Comparison of ENCODE assay signal across 8 cellular contexts in the genomic region with DNA sequence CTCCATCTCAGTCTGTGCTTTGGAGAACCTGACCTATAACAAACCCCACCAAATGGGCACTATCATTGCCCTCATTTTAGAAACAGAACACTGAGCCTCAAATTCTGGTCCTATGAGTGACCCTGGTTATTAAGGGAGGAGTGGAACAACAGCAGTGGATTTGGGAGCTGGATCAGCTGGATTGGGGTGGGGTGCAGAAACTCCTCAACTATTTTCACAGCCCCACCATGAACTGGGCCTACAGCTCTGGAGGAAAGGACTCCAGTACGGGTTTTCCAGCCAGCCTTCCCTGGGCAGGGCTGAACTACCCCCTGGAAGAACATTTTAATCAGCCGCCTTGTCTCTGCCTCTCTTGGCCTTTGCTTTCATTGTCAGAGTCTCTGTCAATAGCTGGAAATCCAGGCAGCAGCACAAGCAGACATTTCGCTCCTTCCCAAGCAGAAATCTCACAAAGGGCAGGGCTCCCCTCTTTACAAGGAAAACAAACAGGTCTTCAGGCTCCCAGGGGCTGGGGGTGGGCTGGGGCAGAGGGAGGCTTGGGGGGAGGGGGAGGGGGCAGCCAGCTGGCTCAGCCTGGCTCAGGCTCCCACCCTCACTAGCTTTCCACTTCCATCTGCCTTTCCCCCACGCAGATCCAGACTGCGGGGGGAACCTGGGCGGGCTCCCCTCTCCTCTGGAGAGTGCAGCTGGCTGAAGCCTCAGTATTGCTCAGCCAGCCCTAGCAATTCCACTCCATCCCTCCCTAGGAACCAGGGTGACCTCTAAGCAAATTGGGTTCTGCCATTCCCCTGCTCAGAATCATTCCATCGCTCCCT. TPM values are rescaled to one million over a fixed set of nuclear protein-coding genes. Genes with fewer than 3 reads are reported as not detected.
DNase-seq lines count a peak whose midpoint lies in the region; ATAC-seq and TF ChIP-seq lines count a peak whose summit lies in the region.

No MANE protein-coding gene starts in this region.

- no peak overlapping the region for H3K4me3 ChIP-seq in NB4 (ENCODE audit: low read depth, low read length)
- H3K4me3 ChIP-seq in SK-N-MC: peak overlapping the region; percentile 65
- peak overlapping the region; percentile 24 for H3K4me3 ChIP-seq in fibroblast of villous mesenchyme (ENCODE audit: low read depth, low read length)

- no peaks in the 10 kb centered on the region for H3K9me3 ChIP-seq in SK-N-MC (ENCODE audit: low read depth, low read length)

- CTCF ChIA-PET in GM10248 (lab: Yijun Ruan, JAX): interaction anchor here (0.7 to 2.0 kb wide), 2 partner anchors 10 to 17 kb away, joined by 3 to 4 read pairs; no protein-coding TSS in a partner anchor

- DNase-seq in NB4 (ENCODE audit: low read depth) (peak; percentile 68), SK-N-MC (ENCODE audit: low read depth, low spot score) (peak; percentile 66), fibroblast of villous mesenchyme (ENCODE audit: low read depth) (peak; percentile 93), omental fat pad (ENCODE audit: low spot score) (no peak), GM10248 (ENCODE audit: extremely low spot score) (no peak)
- DNase-seq in activated CD4-positive, CD25-positive, alpha-beta regulatory T cell treated with anti-CD3 and anti-CD28 coated beads, Interleukin-2, amount 50 U/mL, for 72 hours: no peak

- TF ChIP-seq CTCF in C4-2B (conservative IDR thresholded peaks at IDR 0.05) (no peak), NB4 (IDR thresholded peaks at IDR 0.05; ENCODE audit: low read depth, low read length) (no peak), fibroblast of villous mesenchyme (IDR thresholded peaks at IDR 0.05; ENCODE audit: insufficient read depth, low read depth, low read length) (no peak), omental fat pad (IDR thresholded peaks at IDR 0.05) (no peak), GM10248 (IDR thresholded peaks at IDR 0.05; ENCODE audit: control extremely low read depth, extremely low read depth, low read depth, missing control alignments) (no peak)

- peak overlapping the region; percentile 29 for H3K9ac ChIP-seq in SK-N-MC (ENCODE audit: insufficient read length)

- peak; percentile 86 for ATAC-seq in omental fat pad (ENCODE audit: low FRiP score)
- no peak for ATAC-seq in HG03460 (IDR thresholded peaks at IDR 0.05; ENCODE audit: unreplicated experiment)

- POLR2A ChIA-PET in GM10248 (lab: Yijun Ruan, JAX): no interaction called here

- TF ChIP-seq POLR2A in NB4 (IDR thresholded peaks at IDR 0.05; ENCODE audit: extremely low read depth, insufficient read length): no peak

- no peaks in the 10 kb centered on the region for H3K36me3 ChIP-seq in SK-N-MC (ENCODE audit: insufficient read depth, low read length)

- H3K27ac ChIP-seq in C4-2B (peak overlapping the region; percentile 31), SK-N-MC (peak overlapping the region; percentile 53; the same call in 1 of the 2 replicates)

RNA-seq across cellular contexts. Expression of gene TLE3, which starts 13.7 kb away (rescaled TPM):
- total RNA-seq in fibroblast of villous mesenchyme (13.0 and 27.7 TPM in 2 replicates), omental fat pad (100 to 1,000 TPM in 2 of 4 donors, 10 to 100 TPM in 2; 44.0 to 159 (median 78.8) TPM)

Comparison
In these comparisons a context has a peak if more than half of its experiments do, and no peak if none do; other contexts are left out.
1. DNase-seq: peak in NB4 (single experiment), SK-N-MC (single experiment) and fibroblast of villous mesenchyme (single experiment); none in omental fat pad (single experiment), GM10248 (single experiment) and activated CD4-positive, CD25-positive, alpha-beta regulatory T cell treated with anti-CD3 and anti-CD28 coated beads, Interleukin-2, amount 50 U/mL, for 72 hours (single experiment).